ENCODE assay signal across 8 cellular contexts in genomic region chr6:148747145-148747492, GRCh38. TPM values are rescaled to one million over a fixed set of nuclear protein-coding genes. Genes with fewer than 3 reads are reported as not detected.
DNase-seq lines count a peak whose midpoint lies in the region; ATAC-seq, FAIRE-seq and TF ChIP-seq lines count a peak whose summit lies in the region.

No MANE protein-coding gene starts in this region.

- H3K4me3 Mint-ChIP-seq in MCF 10A (ENCODE audit: unreplicated experiment), result peak overlapping the region; percentile 88
- peak overlapping the region; percentile 84 to 99 (median 93) for H3K4me3 Mint-ChIP-seq in immature natural killer cell

- no peak overlapping the region for H3K27ac Mint-ChIP-seq in MCF 10A (ENCODE audit: low read depth, unreplicated experiment)
- peak overlapping the region in 3 of 6 donors; percentile 41 to 88 (median 78) for H3K27ac Mint-ChIP-seq in immature natural killer cell

- no TSS peak for BruUV-seq in MCF 10A (replicated peaks; lab: Mats Ljungman, UMichigan)

- no peaks in the 10 kb centered on the region for H3K27me3 ChIP-seq in AG04450 (ENCODE audit: control insufficient read depth, insufficient read depth, low read length)
- peaks cover 6 to 8% of the 10 kb centered on the region in 2 donors for H3K27me3 ChIP-seq in small intestine (ENCODE audit: control insufficient read depth in 2 of 2, insufficient read depth in 2 of 2, low read length in 2 of 2)

- peak; percentile 29 for ATAC-seq in GM18909 (IDR thresholded peaks at IDR 0.05; ENCODE audit: poor library complexity, unreplicated experiment)

- no peaks in the 10 kb centered on the region; the same call in 1 of the 2 replicates for H3K9me3 ChIP-seq in AG04450 (ENCODE audit: control insufficient read depth, insufficient read depth, low read length)
- no peaks in the 10 kb centered on the region for H3K9me3 ChIP-seq in small intestine (ENCODE audit: control insufficient read depth, low read depth)

- no peak for FAIRE-seq in small intestine (lab: Jason Lieb, UNC)

- peaks cover 0 to 2% of the 10 kb centered on the region in 2 donors for H3K4me1 ChIP-seq in small intestine (ENCODE audit: control insufficient read depth in 2 of 2, insufficient read depth in 1 of 2, low read depth in 1 of 2, low read length in 1 of 2)

- H3K9me3 Mint-ChIP-seq in MCF 10A (ENCODE audit: unreplicated experiment) (no peaks in the 10 kb centered on the region), immature natural killer cell (no peaks in the 10 kb centered on the region)

- no peaks in the 10 kb centered on the region for H3K36me3 Mint-ChIP-seq in MCF 10A (ENCODE audit: insufficient read depth, unreplicated experiment)
- no peaks in the 10 kb centered on the region for H3K36me3 Mint-ChIP-seq in immature natural killer cell

- H3K27ac ChIP-seq in AG04450 (ENCODE audit: low read depth, low read length) (peak overlapping the region; percentile 65), small intestine (ENCODE audit: low read depth in 1 of 2, low read length in 1 of 2) (peak overlapping the region in 1 of 2 donors; percentile 67)

- 0 to 1% (median 0%) methylated on average over 27 to 45 of the region's 45 CpGs for WGBS in small intestine, 3 donors

- H3K36me3 ChIP-seq in small intestine (ENCODE audit: control insufficient read depth in 2 of 2, insufficient read depth in 2 of 2, low read length in 2 of 2), result no peaks in the 10 kb centered on the region

- H3K27me3 Mint-ChIP-seq in MCF 10A (ENCODE audit: insufficient read depth, unreplicated experiment) (no peaks in the 10 kb centered on the region), immature natural killer cell (ENCODE audit: low read depth in 3 of 3) (peaks cover 4 to 6% (median 5%) of the 10 kb centered on the region in 3 donors)

- intact Hi-C loops in MCF 10A (cut with micrococcal nuclease), result loop anchor here (2.0 to 10.0 kb wide), 2 partner anchors 110 to 688 kb away; no protein-coding TSS in a partner anchor

- CTCF ChIA-PET in AG04450 (lab: Charles Lee) (interaction anchor here (5.2 kb wide), 1 partner anchor 169 kb away, joined by 18 read pairs; no protein-coding TSS in a partner anchor), MCF 10A (lab: Yijun Ruan, JAX) (interaction anchor here (0.6 to 1.0 kb wide), 2 partner anchors 198 to 200 kb away, joined by 3 read pairs; no protein-coding TSS in a partner anchor)

- DNase-seq in AG04450 (ENCODE audit: low read depth, low spot score), result no peak
- peak; percentile 15 for DNase-seq in NCI-H1105 (lab: John Stamatoyannopoulos, UW)
- peak; percentile 55 for DNase-seq in MCF 10A (ENCODE audit: unreplicated experiment)
- DNase-seq in immature natural killer cell, result peak in 1 of 3 donors; percentile 44
- no peak for DNase-seq in small intestine
- DNase-seq in SIG-M5 treated with dmso at 0.1 percent for 504 hours (lab: John Stamatoyannopoulos, UW; ENCODE audit: unreplicated experiment), result no peak
- no peak for DNase-seq in NCI-H2081 (lab: John Stamatoyannopoulos, UW)

- POLR2A ChIA-PET in AG04450 (lab: Yijun Ruan, JAX) (interaction anchor here (0.6 to 2.1 kb wide), 2 partner anchors 12 to 30 kb away, joined by 6 to 12 read pairs; no protein-coding TSS in a partner anchor), MCF 10A (lab: Yijun Ruan, JAX) (interaction anchor here (0.7 to 1.0 kb wide), 4 partner anchors 12 to 169 kb away, joined by 3 read pairs; no protein-coding TSS in a partner anchor)

- H3K4me1 Mint-ChIP-seq in MCF 10A (ENCODE audit: insufficient read depth, unreplicated experiment) (peaks cover 44% of the 10 kb centered on the region), immature natural killer cell (peaks cover 35 to 41% of the 10 kb centered on the region in 2 donors)

- peak overlapping the region; percentile 87 for H3K4me3 ChIP-seq in AG04450 (ENCODE audit: low read depth, low read length)
- H3K4me3 ChIP-seq in small intestine (ENCODE audit: low read depth in 1 of 2, low read length in 2 of 2), result peak overlapping the region; percentile 56 to 57

- TF ChIP-seq CTCF in AG04450 (IDR thresholded peaks at IDR 0.05; ENCODE audit: low read depth, low read length) (no peak), MCF 10A (IDR thresholded peaks at IDR 0.05; ENCODE audit: unreplicated experiment) (no peak)

RNA-seq across cellular contexts. Expression of gene UST, which starts 0.3 kb away (rescaled TPM):
- 18.6 and 21.4 TPM in 2 replicates for polyA plus RNA-seq in AG04450 (2011; rRNA removed)
- polyA minus RNA-seq in AG04450 (2011; rRNA and poly(A)+ RNA removed), result 15.2 and 20.6 TPM in 2 replicates
- total RNA-seq in MCF 10A (2022), result 10.0 and 10.8 TPM in 2 replicates
- polyA plus RNA-seq in immature natural killer cell, result 1 to 10 TPM; 3.7 to 6.9 (median 6.3) TPM
- polyA plus RNA-seq in small intestine, result 1 to 10 TPM in 1 of 3 donors, under 1 TPM in 1, not detected in 1; 0.81 to 4.0 TPM

Comparison
In these comparisons a context has a peak if more than half of its experiments do, and no peak if none do; other contexts are left out.
1. DNase-seq: peak in NCI-H1105 (single experiment) and MCF 10A (single experiment); none in AG04450 (single experiment), small intestine (single experiment), SIG-M5 treated with dmso at 0.1 percent for 504 hours (single experiment) and NCI-H2081 (0 of 2).